Comparison of ENCODE assay signal across 31 cellular contexts in the genomic region with DNA sequence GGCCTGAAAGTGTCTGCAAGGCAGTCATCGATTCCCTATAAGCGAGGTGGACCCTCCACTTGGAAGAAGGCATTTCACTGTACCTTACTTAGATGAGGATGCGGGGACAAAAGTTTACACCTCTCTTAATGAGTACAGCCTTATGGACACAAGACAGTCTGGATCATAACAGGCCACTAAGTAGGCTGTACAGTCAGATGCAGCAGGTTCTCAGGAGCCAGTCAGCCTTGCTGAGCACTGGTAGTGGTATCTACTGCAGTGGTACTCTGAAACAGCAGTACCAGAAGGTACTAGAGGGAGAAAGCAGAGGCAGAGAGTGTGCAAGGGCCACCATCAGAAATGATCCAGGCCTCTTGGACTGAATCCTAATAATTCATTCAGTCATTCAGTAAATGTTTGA.
"Had no signal": no experiment of that assay in that cellular context is flagged by ENCODE, and none has a peak within 500 bp of the region (broad histone marks: within the 10 kb centered on the region; RNA-seq: fewer than 3 reads in every experiment).

No MANE protein-coding gene starts in this region.

- H3K4me1 Mint-ChIP-seq: stimulated activated memory B cell treated with anti-CD40 and anti-IgM and Interleukin-4, amounts not matched to agents 10 μg/mL and 1 μg/mL and 100 μg/mL, for 72 hours had no signal

- H3K4me1 ChIP-seq: left lung, upper lobe of left lung had no signal

- H3K9me3 Mint-ChIP-seq: activated naive CD4-positive, alpha-beta T cell treated with anti-CD3 and anti-CD28 coated beads, Interleukin-2, amount 50 U/mL, for 24 hours; activated T-cell treated with anti-CD3 and anti-CD28 coated beads, Interleukin-2, amount 50 U/mL, for 4 hours; activated T-helper 2 cell treated with anti-CD3 and anti-CD28 coated beads, Interferon-gamma antibody, Interleukin-2, Interleukin-4, amounts not matched to agents 10 μg/mL and 5 μg/mL and 100 μg/mL, durations not matched to agents 14 hours and 24 hours and 36 hours; nephron progenitor cell; stimulated activated memory B cell treated with anti-CD40 and anti-IgM and Interleukin-4, amounts not matched to agents 10 μg/mL and 1 μg/mL and 100 μg/mL, for 72 hours; stimulated activated naive CD8-positive, alpha-beta T cell treated with anti-CD3 and anti-CD28 coated beads, Interleukin-15, amount 100 ng/mL, for 72 hours had no signal

- H3K27ac Mint-ChIP-seq: activated T-helper 2 cell treated with anti-CD3 and anti-CD28 coated beads, Interferon-gamma antibody, Interleukin-2, Interleukin-4, amounts not matched to agents 10 μg/mL and 5 μg/mL and 100 μg/mL, durations not matched to agents 14 hours and 24 hours and 36 hours; stimulated activated memory B cell treated with anti-CD40 and anti-IgM and Interleukin-4, amounts not matched to agents 10 μg/mL and 1 μg/mL and 100 μg/mL, for 72 hours had no signal

- H3K27me3 Mint-ChIP-seq: activated naive CD4-positive, alpha-beta T cell treated with anti-CD3 and anti-CD28 coated beads, Interleukin-2, amount 50 U/mL, for 24 hours; progenitor cell of endocrine pancreas; stimulated activated memory B cell treated with anti-CD40 and anti-IgM and Interleukin-4, amounts not matched to agents 10 μg/mL and 1 μg/mL and 100 μg/mL, for 72 hours; stimulated activated naive CD8-positive, alpha-beta T cell treated with anti-CD3 and anti-CD28 coated beads, Interleukin-15, amount 100 ng/mL, for 72 hours had no signal

- FAIRE-seq: bronchial epithelial cell, colon had no signal

- H3K9me3 ChIP-seq: esophagus muscularis mucosa, heart right ventricle, left lung, neutrophil, ovary, upper lobe of left lung had no signal

- ATAC-seq: activated CD4-positive, CD25-positive, alpha-beta regulatory T cell treated with anti-CD3 and anti-CD28 coated beads, Interleukin-2, amount 50 U/mL, for 24 hours; activated T-cell treated with anti-CD3 and anti-CD28 coated beads, Interleukin-2, amount 50 U/mL, for 4 hours; foreskin keratinocyte; left lung; sciatic nerve; stimulated activated memory B cell treated with anti-CD40 and anti-IgM and Interleukin-4, amounts not matched to agents 10 μg/mL and 1 μg/mL and 100 μg/mL, for 72 hours; stimulated activated naive CD8-positive, alpha-beta T cell treated with anti-CD3 and anti-CD28 coated beads, Interleukin-15, amount 100 ng/mL, for 72 hours had no signal

- H3K27me3 ChIP-seq: esophagus muscularis mucosa, foreskin keratinocyte, heart right ventricle, left lung, neutrophil, ovary, upper lobe of left lung had no signal

- H3K4me3 Mint-ChIP-seq: activated naive CD4-positive, alpha-beta T cell treated with anti-CD3 and anti-CD28 coated beads, Interleukin-2, amount 50 U/mL, for 24 hours; activated T-cell treated with anti-CD3 and anti-CD28 coated beads, Interleukin-2, amount 50 U/mL, for 4 hours; nephron progenitor cell; stimulated activated memory B cell treated with anti-CD40 and anti-IgM and Interleukin-4, amounts not matched to agents 10 μg/mL and 1 μg/mL and 100 μg/mL, for 72 hours; stimulated activated naive CD8-positive, alpha-beta T cell treated with anti-CD3 and anti-CD28 coated beads, Interleukin-15, amount 100 ng/mL, for 72 hours had no signal

- H3K27ac ChIP-seq: esophagus muscularis mucosa, foreskin keratinocyte, heart right ventricle, left lung, neutrophil, ovary, skin epidermis, upper lobe of left lung, VCaP had no signal

- H3K4me3 ChIP-seq: esophagus muscularis mucosa, heart right ventricle, left lung, lung, ovary, skin epidermis, upper lobe of left lung had no signal

- H3K36me3 ChIP-seq: ovary had no signal

- DNase-seq: activated CD4-positive, alpha-beta T cell treated with anti-CD3 and anti-CD28 coated beads for 48 hours; activated CD4-positive, alpha-beta T cell treated with anti-CD3 and anti-CD28 coated beads, Interleukin-2, amount 50 U/mL, for 48 hours; activated CD8-positive, alpha-beta memory T cell treated with anti-CD3 and anti-CD28 coated beads, Interleukin-2, amount 50 U/mL, for 48 hours; activated T-cell treated with anti-CD3 and anti-CD28 coated beads, Interleukin-2, amount 50 U/mL, for 4 hours; anterior cingulate cortex; dermis blood vessel endothelial cell; effector CD4-positive, alpha-beta T cell; foreskin keratinocyte; heart right ventricle; kidney glomerular epithelial cell; left lung; nephron progenitor cell; ovary; stimulated activated CD4-positive, alpha-beta T cell treated with anti-CD3 and anti-CD28 coated beads, Interleukin-4, amount 100 ng/mL, for 24 hours; stimulated activated CD8-positive, alpha-beta memory T cell treated with anti-CD3 and anti-CD28 coated beads, Interleukin-4, amount 100 ng/mL, for 48 hours; stimulated activated naive CD8-positive, alpha-beta T cell treated with anti-CD3 and anti-CD28 coated beads, Interleukin-15, amount 100 ng/mL, for 72 hours; substantia nigra; upper lobe of left lung had no signal
